ENCODE assay signal across 8 cellular contexts in genomic region chr1:240888039-240888786, GRCh38.
A peak's percentile ranks its signal among the peaks of the same experiment; 100 is the strongest.
DNase-seq lines count a peak whose midpoint lies in the region; ATAC-seq, FAIRE-seq and TF ChIP-seq lines count a peak whose summit lies in the region.

No MANE protein-coding gene starts in this region.

- H3K9ac ChIP-seq in colonic mucosa (ENCODE audit: low read depth in 2 of 2, low read length in 2 of 2): no peak overlapping the region

- intact Hi-C loops in colonic mucosa (cut with DNase I): loop anchor here (2.0 to 10.0 kb wide), 2 partner anchors 59 to 607 kb away; no protein-coding TSS in a partner anchor
- intact Hi-C loops in pancreas (cut with DNase I): loop anchor here in 1 of 3 donors (10.0 kb wide), 2 partner anchors 377 to 1087 kb away; no protein-coding TSS in a partner anchor

- FAIRE-seq in GM12892 (lab: Jason Lieb, UNC) (no peak), pancreas (lab: Jason Lieb, UNC) (no peak)

- no peaks in the 10 kb centered on the region for H3K27me3 ChIP-seq in colonic mucosa
- H3K27me3 ChIP-seq in pancreas: no peaks in the 10 kb centered on the region

- H3K27ac ChIP-seq in colonic mucosa (no peak overlapping the region), pancreas (no peak overlapping the region)

- no peak for TF ChIP-seq POLR2A in GM12892 (IDR thresholded peaks at IDR 0.05; ENCODE audit: low read depth, low read length)

- H3K36me3 ChIP-seq in colonic mucosa: no peaks in the 10 kb centered on the region
- no peaks in the 10 kb centered on the region for H3K36me3 ChIP-seq in pancreas

- 36 to 41% methylated on average over 15 of the region's 15 CpGs for WGBS in pancreas, 2 donors

- TF ChIP-seq CTCF in colonic mucosa (IDR thresholded peaks at IDR 0.05): peak; percentile 65
- TF ChIP-seq CTCF in pancreas (IDR thresholded peaks at IDR 0.05): peak; percentile 70 to 83 (median 72)

- H3K4me3 ChIP-seq in colonic mucosa: no peak overlapping the region
- H3K4me3 ChIP-seq in pancreas: no peak overlapping the region

- peak; percentile 61 for ATAC-seq in HG03039 (IDR thresholded peaks at IDR 0.05; ENCODE audit: unreplicated experiment)
- peak in 3 of 4 donors; percentile 77 to 84 (median 78) for ATAC-seq in pancreas

- H3K4me1 ChIP-seq in colonic mucosa (no peaks in the 10 kb centered on the region), pancreas (no peaks in the 10 kb centered on the region)

- DNase-seq in AG20443 (ENCODE audit: low spot score) (peak; percentile 36), GM12892 (ENCODE audit: insufficient read length) (peak; percentile 28), NCI-H748 treated with DMSO at 0.1 percent for 48 hours (lab: John Stamatoyannopoulos, UW) (peak; percentile 20), colonic mucosa (peak; percentile 64), pancreas (peak; percentile 7 to 76 (median 54)), foreskin melanocyte (no peak)
- DNase-seq in activated CD8-positive, alpha-beta memory T cell treated with anti-CD3 and anti-CD28 coated beads, Interleukin-2, amount 50 U/mL, for 4 hours: no peak

- no peaks in the 10 kb centered on the region for H3K9me3 ChIP-seq in colonic mucosa
- H3K9me3 ChIP-seq in pancreas: no peaks in the 10 kb centered on the region

Comparison
In these comparisons a context has a peak if more than half of its experiments do, and no peak if none do; other contexts are left out.
1. DNase-seq: peak in AG20443 (single experiment), GM12892 (single experiment), NCI-H748 treated with DMSO at 0.1 percent for 48 hours (single experiment), colonic mucosa (single experiment) and pancreas (6 of 6); none in foreskin melanocyte (single experiment) and activated CD8-positive, alpha-beta memory T cell treated with anti-CD3 and anti-CD28 coated beads, Interleukin-2, amount 50 U/mL, for 4 hours (single experiment).